Comparison of ENCODE assay signal across 3 cellular contexts in genomic region chr17:68954146-68954971, GRCh38.
A peak's percentile ranks its signal among the peaks of the same experiment; 100 is the strongest.
TF ChIP-seq lines count a peak whose summit lies in the region.

No MANE protein-coding gene starts in this region.

TF ChIP-seq in HEK293, 187 proteins besides CTCF, POLR2A, EP300 and RAD21:
- TF ChIP-seq ZNF624 (tag by site-specific recombination; IDR thresholded peaks at IDR 0.05) (no peak), ZNF23 (tag by site-specific recombination; IDR thresholded peaks at IDR 0.05; ENCODE audit: borderline replicate concordance) (no peak), MZF1 (tag by site-specific recombination; IDR thresholded peaks at IDR 0.05; ENCODE audit: borderline replicate concordance) (no peak), ZNF488 (tag by site-specific recombination; IDR thresholded peaks at IDR 0.05) (no peak), OVOL3 (tag by site-specific recombination; IDR thresholded peaks at IDR 0.05) (no peak), PRDM2 (tag by site-specific recombination; IDR thresholded peaks at IDR 0.05; ENCODE audit: borderline replicate concordance) (no peak), ZNF548 (tag by site-specific recombination; IDR thresholded peaks at IDR 0.05) (no peak), ZNF707 (tag by site-specific recombination; IDR thresholded peaks at IDR 0.05) (no peak), ZNF335 (tag by site-specific recombination; conservative IDR thresholded peaks at IDR 0.05) (0 out of 2 replicates have a peak, but pooled peaks have one; percentile 7)

TF ChIP-seq in H1, 55 proteins besides CTCF, POLR2A, EP300 and RAD21:
- TF ChIP-seq HDAC6 (IDR thresholded peaks at IDR 0.05; ENCODE audit: low read depth, low read length) (no peak), CEBPB (IDR thresholded peaks at IDR 0.05; ENCODE audit: low read depth, low read length) (peak; percentile 73; the same call in 1 of the 2 replicates)

TF ChIP-seq in HepG2, 621 proteins besides CTCF, POLR2A, EP300 and RAD21:
- TF ChIP-seq ZNF260 (CRISPR knock-in tag; IDR thresholded peaks at IDR 0.05; ENCODE audit: borderline replicate concordance, low read depth) (no peak), RELA (CRISPR knock-in tag; IDR thresholded peaks at IDR 0.05) (no peak), ZNF207 (IDR thresholded peaks at IDR 0.05; ENCODE audit: borderline replicate concordance) (no peak), CEBPB (IDR thresholded peaks at IDR 0.05; ENCODE audit: borderline replicate concordance, low read depth, low read length) (peak; percentile 77)
